27 cellular contexts compared by ENCODE assay signal in the genomic region with DNA sequence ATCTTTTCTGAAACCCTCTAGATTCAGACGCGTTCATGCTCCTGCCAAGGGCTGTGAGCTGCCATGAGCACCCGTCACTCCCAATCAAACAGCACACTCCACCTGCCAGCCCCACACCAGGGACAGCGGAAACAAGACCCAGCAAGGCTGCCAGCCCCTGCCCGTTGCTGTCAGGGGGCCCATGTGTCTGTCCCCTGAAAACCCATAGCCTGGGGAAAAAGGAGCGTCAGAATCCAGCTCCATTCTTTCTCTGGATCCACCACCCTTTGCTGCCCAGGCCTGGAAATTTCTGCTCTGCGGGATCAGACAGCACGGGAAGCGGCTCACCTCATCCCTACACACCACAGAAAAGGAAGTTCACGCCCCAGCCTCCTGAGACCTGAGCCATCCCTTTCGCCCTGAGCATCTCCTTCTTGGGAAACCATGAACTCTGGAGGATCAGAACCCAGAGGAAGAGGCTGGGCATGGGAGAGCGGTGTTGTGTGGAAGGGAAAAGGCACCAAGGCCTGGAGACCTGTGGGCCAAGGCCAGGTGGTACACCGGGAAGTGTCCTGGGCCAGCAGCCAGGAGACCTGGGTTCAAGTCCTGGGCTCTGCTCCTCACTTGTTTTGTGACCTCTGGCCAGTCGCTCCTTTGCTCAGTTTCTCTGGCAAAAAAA. TPM values are rescaled to one million over a fixed set of nuclear protein-coding genes. Genes with fewer than 3 reads are reported as not detected.
DNase-seq lines count a peak whose midpoint lies in the region; ATAC-seq, FAIRE-seq and TF ChIP-seq lines count a peak whose summit lies in the region.
"Had no signal": no experiment of that assay in that cellular context is flagged by ENCODE, and none has a peak within 500 bp of the region (broad histone marks: within the 10 kb centered on the region; RNA-seq: fewer than 3 reads in every experiment).

No MANE protein-coding gene starts in this region.

- no peaks in the 10 kb centered on the region for H3K36me3 Mint-ChIP-seq in WTC11
- no peaks in the 10 kb centered on the region for H3K36me3 Mint-ChIP-seq in stimulated activated memory B cell treated with anti-CD40 and anti-IgM and Interleukin-4, amounts not matched to agents 10 μg/mL and 1 μg/mL and 100 μg/mL, for 72 hours

- H3K79me2 ChIP-seq in H1 (ENCODE audit: control insufficient read depth in 1 of 2, insufficient read depth in 2 of 2, low read length in 2 of 2) (no peaks in the 10 kb centered on the region), trophoblast cell (ENCODE audit: control insufficient read depth, insufficient read depth, low read length, poor library complexity) (no peaks in the 10 kb centered on the region)

- H3K36me3 ChIP-seq in BLaER1 treated with 17β-estradiol and CSF1 and Interleukin-3, amounts not matched to agents 10 nM and 100 nM = peaks cover 37 to 100% (median 96%) of the 10 kb centered on the region in 11 experiments
- H3K36me3 ChIP-seq in H1 (ENCODE audit: control insufficient read depth in 2 of 4, insufficient read depth in 4 of 4, low read length in 3 of 4) (no peaks in the 10 kb centered on the region), trophoblast cell (ENCODE audit: control insufficient read depth in 1 of 2, insufficient read depth in 2 of 2, low read length in 2 of 2) (peaks cover 0 to 2% of the 10 kb centered on the region in 2 experiments)
- H3K36me3 ChIP-seq: HAP-1 had no signal

- H3K9me3 Mint-ChIP-seq in WTC11 = no peaks in the 10 kb centered on the region
- no peaks in the 10 kb centered on the region for H3K9me3 Mint-ChIP-seq in stimulated activated memory B cell treated with anti-CD40 and anti-IgM and Interleukin-4, amounts not matched to agents 10 μg/mL and 1 μg/mL and 100 μg/mL, for 72 hours
- H3K9me3 Mint-ChIP-seq: HFFc6 had no signal

- H3K4me2 ChIP-seq in BLaER1 treated with 17β-estradiol and CSF1 and Interleukin-3, amounts not matched to agents 10 nM and 100 nM = peak overlapping the region in 7 of 11 experiments; percentile 13 to 43 (median 25); a peak in 9 of 22 replicates
- H3K4me2 ChIP-seq in H1 (ENCODE audit: insufficient read depth in 1 of 2, low read depth in 2 of 2, low read length in 2 of 2) (peak overlapping the region; percentile 33 to 43; a peak in 2 of 4 replicates), trophoblast cell (ENCODE audit: low read length) (no peak overlapping the region)

- no peak overlapping the region for H4K12ac ChIP-seq in trophoblast cell (ENCODE audit: low read depth, low read length)

- TF ChIP-seq POLR2A in H1 (IDR thresholded peaks at IDR 0.05; ENCODE audit: control extremely low read depth in 1 of 2, low read depth in 2 of 2, low read length in 2 of 2) = no peak

- H3K27ac ChIP-seq in BLaER1 treated with 17β-estradiol and CSF1 and Interleukin-3, amounts not matched to agents 10 nM and 100 nM = no peak overlapping the region
- H3K27ac ChIP-seq in H1 (ENCODE audit: low read depth, low read length) (no peak overlapping the region), trophoblast cell (ENCODE audit: low read depth, low read length) (no peak overlapping the region)

- H2BK20ac ChIP-seq in H1 (ENCODE audit: low read length) = no peak overlapping the region

- H3K4me1 Mint-ChIP-seq in WTC11 = peaks cover 32% of the 10 kb centered on the region
- H3K4me1 Mint-ChIP-seq in stimulated activated memory B cell treated with anti-CD40 and anti-IgM and Interleukin-4, amounts not matched to agents 10 μg/mL and 1 μg/mL and 100 μg/mL, for 72 hours = no peaks in the 10 kb centered on the region

- ATAC-seq in WTC11 = peak; percentile 38
- ATAC-seq in stimulated activated memory B cell treated with anti-CD40 and anti-IgM and Interleukin-4, amounts not matched to agents 10 μg/mL and 1 μg/mL and 100 μg/mL, for 72 hours = no peak
- no peak for ATAC-seq in HG02981 (IDR thresholded peaks at IDR 0.05; ENCODE audit: unreplicated experiment)
- ATAC-seq: PC-3, Right ventricle myocardium inferior had no signal

- FAIRE-seq in H1 (lab: Jason Lieb, UNC) = peak; percentile 13
- FAIRE-seq: GM12892, GM19239 had no signal

- H3K23ac ChIP-seq in H1 (ENCODE audit: insufficient read length) = no peak overlapping the region
- no peak overlapping the region for H3K23ac ChIP-seq in trophoblast cell (ENCODE audit: low read length)

- peaks cover 28 to 55% (median 44%) of the 10 kb centered on the region in 10 experiments for H3K4me1 ChIP-seq in BLaER1 treated with 17β-estradiol and CSF1 and Interleukin-3, amounts not matched to agents 10 nM and 100 nM
- H3K4me1 ChIP-seq in H1 (replicated peaks in 1 of 4; ENCODE audit: control insufficient read depth in 3 of 4, insufficient read depth in 4 of 4, low read length in 3 of 4) (peaks cover 10 to 26% (median 15%) of the 10 kb centered on the region in 4 experiments), trophoblast cell (ENCODE audit: control insufficient read depth in 1 of 2, insufficient read depth in 2 of 2, low read length in 2 of 2) (peaks cover 6 to 13% of the 10 kb centered on the region in 2 experiments)
- H3K4me1 ChIP-seq: HAP-1 had no signal

- H2BK12ac ChIP-seq in H1 (ENCODE audit: low read depth, low read length) = no peak overlapping the region; the same call in 1 of the 2 replicates
- no peak overlapping the region for H2BK12ac ChIP-seq in trophoblast cell (ENCODE audit: low read length)

- H3K79me1 ChIP-seq in H1 (ENCODE audit: low read depth, low read length) = no peaks in the 10 kb centered on the region
- H3K79me1 ChIP-seq in trophoblast cell (ENCODE audit: low read length) = no peaks in the 10 kb centered on the region

- H2BK15ac ChIP-seq in H1 (ENCODE audit: low read length) = no peak overlapping the region

- H2AK5ac ChIP-seq in H1 (ENCODE audit: low read depth, low read length) (no peak overlapping the region), trophoblast cell (ENCODE audit: low read length) (no peak overlapping the region)

- no peaks in the 10 kb centered on the region for H3K27me3 ChIP-seq in BLaER1 treated with 17β-estradiol and CSF1 and Interleukin-3, amounts not matched to agents 10 nM and 100 nM
- peaks cover 0 to 2% (median 0%) of the 10 kb centered on the region in 4 experiments; a peak in 4 of 7 replicates for H3K27me3 ChIP-seq in H1 (replicated peaks in 1 of 4; ENCODE audit: control insufficient read depth in 3 of 4, extremely low read depth in 1 of 4, insufficient read depth in 3 of 4, low read length in 3 of 4)
- H3K27me3 ChIP-seq in trophoblast cell (ENCODE audit: insufficient read depth, low read length) = no peaks in the 10 kb centered on the region

- peaks cover 51 to 100% (median 100%) of the 10 kb centered on the region in 11 experiments for H4K20me1 ChIP-seq in BLaER1 treated with 17β-estradiol and CSF1 and Interleukin-3, amounts not matched to agents 10 nM and 100 nM
- peaks cover 0 to 2% of the 10 kb centered on the region in 2 experiments for H4K20me1 ChIP-seq in H1 (replicated peaks in 1 of 2; ENCODE audit: control insufficient read depth in 1 of 2, insufficient read depth in 2 of 2, low read length in 2 of 2)

- H2AFZ ChIP-seq in H1 (ENCODE audit: low read length) (no peak overlapping the region), trophoblast cell (ENCODE audit: insufficient read depth, low read length, poor library complexity) (no peak overlapping the region)

- no peaks in the 10 kb centered on the region for H3K27me3 Mint-ChIP-seq in WTC11 (ENCODE audit: low read depth)
- H3K27me3 Mint-ChIP-seq in stimulated activated memory B cell treated with anti-CD40 and anti-IgM and Interleukin-4, amounts not matched to agents 10 μg/mL and 1 μg/mL and 100 μg/mL, for 72 hours = peaks cover 35% of the 10 kb centered on the region

- H3K18ac ChIP-seq in H1 (ENCODE audit: extremely low read depth, low read length) = no peak overlapping the region; the same call in none of the 2 replicates
- no peak overlapping the region for H3K18ac ChIP-seq in trophoblast cell (ENCODE audit: low read length)

- H4K8ac ChIP-seq in H1 (ENCODE audit: extremely low read depth, insufficient read depth, low read length) (no peak overlapping the region), trophoblast cell (ENCODE audit: low read depth, low read length) (no peak overlapping the region)

- TF ChIP-seq RAD21 in H1 (IDR thresholded peaks at IDR 0.05 in 1 of 2, conservative IDR thresholded peaks at IDR 0.05 in 1 of 2; ENCODE audit: low read depth in 2 of 2, low read length in 2 of 2) = no peak

- H3K23me2 ChIP-seq in H1 (ENCODE audit: low read depth, low read length) = no peaks in the 10 kb centered on the region

- no peak overlapping the region; the same call in 1 of the 2 replicates for H3K4me3 Mint-ChIP-seq in WTC11
- H3K4me3 Mint-ChIP-seq in stimulated activated memory B cell treated with anti-CD40 and anti-IgM and Interleukin-4, amounts not matched to agents 10 μg/mL and 1 μg/mL and 100 μg/mL, for 72 hours = no peak overlapping the region
- H3K4me3 Mint-ChIP-seq: HFFc6 had no signal

- no peak overlapping the region for H3K27ac Mint-ChIP-seq in WTC11
- H3K27ac Mint-ChIP-seq in stimulated activated memory B cell treated with anti-CD40 and anti-IgM and Interleukin-4, amounts not matched to agents 10 μg/mL and 1 μg/mL and 100 μg/mL, for 72 hours = no peak overlapping the region
- H3K27ac Mint-ChIP-seq: HFFc6 had no signal

- DNase-seq in WTC11 (ENCODE audit: low spot score) (peak; percentile 23), H1 (ENCODE audit: low read depth in 1 of 2, low spot score in 2 of 2) (no peak), trophoblast cell (no peak), medulla oblongata (ENCODE audit: extremely low spot score) (no peak)
- DNase-seq: Calu3; DMS79 treated with DMSO at 0.1 percent for 48 hours; HFFc6; KBM-7; NCI-H1417; NCI-H1694; NCI-H2029 treated with DMSO at 0.1 percent for 48 hours; NCI-H446 treated with DMSO at 0.1 percent for 48 hours; NCI-H526; NCI-H82; NK-92 treated with Interleukin-12 subunit alpha and Interleukin-12 subunit beta, amount 100 ng/mL, for 24 hours; PC-3 had no signal

- H3K9ac ChIP-seq in BLaER1 treated with 17β-estradiol and CSF1 and Interleukin-3, amounts not matched to agents 10 nM and 100 nM = 0 out of 22 replicates have a peak overlapping the region, but pooled peaks of 2 of the 11 experiments have one; percentile 2 to 7
- H3K9ac ChIP-seq in H1 (replicated peaks in 1 of 4; ENCODE audit: extremely low read depth in 1 of 4, low read depth in 3 of 4, low read length in 3 of 4) = no peak overlapping the region
- no peak overlapping the region for H3K9ac ChIP-seq in trophoblast cell (ENCODE audit: low read length)

- H3K14ac ChIP-seq in H1 (ENCODE audit: insufficient read length) (no peak overlapping the region), trophoblast cell (ENCODE audit: low read length) (no peak overlapping the region)

- CTCF ChIA-PET in WTC11 (lab: Charles Lee) = interaction anchor here (0.9 to 7.7 kb wide), 4 partner anchors 25 to 270 kb away, joined by 3 to 112 read pairs (median 6); no protein-coding TSS in a partner anchor
- CTCF ChIA-PET in H1 (lab: Charles Lee; ENCODE audit: partially characterized antibody) = interaction anchor here (0.9 to 10.4 kb wide), 5 partner anchors 12 to 216 kb away, joined by 3 to 130 read pairs (median 4); no protein-coding TSS in a partner anchor

- no peak overlapping the region for H2BK120ac ChIP-seq in H1 (replicated peaks; ENCODE audit: low read depth, low read length)
- no peak overlapping the region for H2BK120ac ChIP-seq in trophoblast cell (ENCODE audit: insufficient read depth, low read length, poor library complexity)

- POLR2A ChIA-PET in WTC11 (lab: Charles Lee) = no interaction called here
- POLR2A ChIA-PET in H1 (lab: Charles Lee; ENCODE audit: partially characterized antibody) = interaction anchor here (1.0 kb wide), 1 partner anchor 15 kb away, joined by 3 read pairs; no protein-coding TSS in a partner anchor

- no peak for TF ChIP-seq EP300 in H1 (IDR thresholded peaks at IDR 0.05; ENCODE audit: borderline replicate concordance in 1 of 2, low read depth in 2 of 2, low read length in 2 of 2)

- H4K5ac ChIP-seq in H1 (ENCODE audit: insufficient read length, low read depth, low read length) = no peak overlapping the region

- WGBS in H1 (ENCODE audit: extremely low coverage in 1 of 2, insufficient coverage in 1 of 2, insufficient read length in 1 of 2, insufficient replicate concordance in 2 of 2, low coverage in 1 of 2, low lambda C conversion rate in 2 of 2, missing lambda C conversion rate in 1 of 2), 2 experiments = 77% methylated on average over 13 of the region's 14 CpGs; no CpG with 5 or more reads in 1 of the 2 experiments
- no CpG with 5 or more reads among the region's 14 CpGs for WGBS in trophoblast cell (ENCODE audit: extremely low coverage, insufficient coverage, insufficient read length)

- H3K4me3 ChIP-seq in BLaER1 treated with 17β-estradiol and CSF1 and Interleukin-3, amounts not matched to agents 10 nM and 100 nM = no peak overlapping the region
- H3K4me3 ChIP-seq in H1 (ENCODE audit: extremely low read depth in 1 of 4, insufficient read depth in 2 of 4, low read depth in 3 of 4, low read length in 4 of 4) (no peak overlapping the region; a peak in 2 of 8 replicates), trophoblast cell (ENCODE audit: low read depth, low read length) (peak overlapping the region; percentile 21)
- H3K4me3 ChIP-seq: HAP-1 had no signal

- H2BK5ac ChIP-seq in H1 (ENCODE audit: low read depth, low read length) (peak overlapping the region; percentile 71), trophoblast cell (ENCODE audit: low read depth, low read length, poor library complexity) (no peak overlapping the region)

- no peaks in the 10 kb centered on the region for H3K9me3 ChIP-seq in BLaER1 treated with 17β-estradiol and CSF1 and Interleukin-3, amounts not matched to agents 10 nM and 100 nM (replicated peaks in 1 of 11)
- H3K9me3 ChIP-seq in H1 (ENCODE audit: insufficient read depth in 2 of 2, low read depth in 1 of 2, low read length in 1 of 2) (no peaks in the 10 kb centered on the region), trophoblast cell (ENCODE audit: insufficient read depth, low read depth, low read length) (peaks cover 5% of the 10 kb centered on the region)
- H3K9me3 ChIP-seq: HAP-1 had no signal

- no peak overlapping the region for H3K56ac ChIP-seq in H1 (replicated peaks; ENCODE audit: insufficient read length, low read depth, low read length)

- H4K91ac ChIP-seq in H1 (replicated peaks; ENCODE audit: insufficient read length, low read length) (no peak overlapping the region), trophoblast cell (ENCODE audit: low read depth, low read length) (no peak overlapping the region)

- TF ChIP-seq CTCF in WTC11 (IDR thresholded peaks at IDR 0.05) (no peak), H1 (IDR thresholded peaks at IDR 0.05; ENCODE audit: control extremely low read depth in 1 of 3, insufficient read depth in 1 of 3, low read depth in 1 of 3, low read length in 3 of 3) (no peak)

- H3K4ac ChIP-seq in H1 (replicated peaks; ENCODE audit: insufficient read length, low read depth, low read length) (no peak overlapping the region), trophoblast cell (ENCODE audit: low read depth, low read length) (no peak overlapping the region)

RNA-seq across cellular contexts. Expression of a gene that starts 51.5 kb away (rescaled TPM):
- total RNA-seq in WTC11 (2021) = not detected in 3 replicates
- not detected in 2 replicates for total RNA-seq in H1 (2021; fragmentation: NEBNext Ultra II Directional; extraction: Animal tissue kit (Norgen Biotek cat#: 25700))
- polyA plus RNA-seq in H1 (2011; rRNA removed) = not detected in 2 replicates
- 0.03 TPM for polyA plus RNA-seq in H1 (2011; cell fraction: cytosol; rRNA removed)
- polyA plus RNA-seq in H1 (2011; cell fraction: nucleus; rRNA removed) = 0.04 TPM
- polyA plus RNA-seq in H1 (2012, experiment 1 of 2) = not detected in 4 replicates
- not detected for polyA plus RNA-seq in H1 (2012, experiment 2 of 2)
- polyA plus RNA-seq in H1 (2013, experiment 1 of 2) = 0.08 TPM
- polyA plus RNA-seq in H1 (2013, experiment 2 of 2) = not detected
- not detected in 2 replicates for polyA minus RNA-seq in H1 (2011; rRNA and poly(A)+ RNA removed)
- polyA minus RNA-seq in H1 (2011; cell fraction: cytosol; rRNA and poly(A)+ RNA removed) = not detected
- not detected for polyA minus RNA-seq in H1 (2011; cell fraction: nucleus; rRNA and poly(A)+ RNA removed)
- polyA plus RNA-seq in trophoblast cell (2013) = 0.34 and 0.47 TPM in 2 replicates
- total RNA-seq: A673, Calu3, HFFc6, LHCN-M2, MCF 10A, PC-3, Right ventricle myocardium inferior, SK-MEL-5 had no signal
